In the genomic region with DNA sequence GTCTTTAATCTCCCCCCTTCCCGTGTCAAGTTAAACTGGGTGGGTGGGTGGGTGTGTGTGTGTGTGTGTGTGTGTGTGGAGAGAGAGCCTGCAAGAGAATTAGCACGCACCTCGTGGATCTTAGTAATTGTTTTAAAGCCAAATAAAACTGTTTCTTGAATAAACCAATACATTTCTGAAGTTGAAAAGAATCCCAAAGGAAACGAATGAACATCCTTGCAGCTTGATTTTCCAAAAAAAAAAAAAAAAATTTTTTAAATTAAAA, we compare ENCODE assay signal across 8 cellular contexts. TPM values are rescaled to one million over a fixed set of nuclear protein-coding genes. Genes with fewer than 3 reads are reported as not detected.
A peak's percentile ranks its signal among the peaks of the same experiment; 100 is the strongest.
DNase-seq lines count a peak whose midpoint lies in the region; ATAC-seq and TF ChIP-seq lines count a peak whose summit lies in the region.

No MANE protein-coding gene starts in this region.

- H3K27ac Mint-ChIP-seq in activated T-cell treated with anti-CD3 and anti-CD28 coated beads, Interleukin-2, amount 50 U/mL, for 24 hours: peak overlapping the region; percentile 96

- H3K4me1 ChIP-seq in hepatocyte (ENCODE audit: insufficient read depth): peaks cover 34% of the 10 kb centered on the region
- peaks cover 48% of the 10 kb centered on the region for H3K4me1 ChIP-seq in suprapubic skin

- TF ChIP-seq POLR2A in suprapubic skin (IDR thresholded peaks at IDR 0.05): no peak

- ATAC-seq in HG03439 (IDR thresholded peaks at IDR 0.05; ENCODE audit: unreplicated experiment) (no peak), HG03378 (IDR thresholded peaks at IDR 0.05; ENCODE audit: unreplicated experiment) (no peak), GM18517 (IDR thresholded peaks at IDR 0.05; ENCODE audit: unreplicated experiment) (no peak)

- no peaks in the 10 kb centered on the region for H3K27me3 Mint-ChIP-seq in activated T-cell treated with anti-CD3 and anti-CD28 coated beads, Interleukin-2, amount 50 U/mL, for 24 hours

- H3K9me3 ChIP-seq in WERI-Rb-1 (ENCODE audit: severe bottlenecking) (no peaks in the 10 kb centered on the region), hepatocyte (ENCODE audit: low read depth) (no peaks in the 10 kb centered on the region), suprapubic skin (no peaks in the 10 kb centered on the region)

- peaks cover 42% of the 10 kb centered on the region for H3K4me1 Mint-ChIP-seq in activated T-cell treated with anti-CD3 and anti-CD28 coated beads, Interleukin-2, amount 50 U/mL, for 24 hours (ENCODE audit: low read depth)

- H3K79me2 ChIP-seq in hepatocyte: peaks cover 59% of the 10 kb centered on the region

- H4K20me1 ChIP-seq in hepatocyte (ENCODE audit: insufficient read depth, poor library complexity, severe bottlenecking): no peaks in the 10 kb centered on the region

- no peaks in the 10 kb centered on the region for H3K9me3 Mint-ChIP-seq in activated T-cell treated with anti-CD3 and anti-CD28 coated beads, Interleukin-2, amount 50 U/mL, for 24 hours

- H2AFZ ChIP-seq in hepatocyte: peak overlapping the region; percentile 19

- peaks cover 7% of the 10 kb centered on the region for H3K36me3 ChIP-seq in WERI-Rb-1
- no peaks in the 10 kb centered on the region for H3K36me3 ChIP-seq in hepatocyte (replicated peaks; ENCODE audit: insufficient read depth, low read depth)
- H3K36me3 ChIP-seq in suprapubic skin: no peaks in the 10 kb centered on the region

- no peak for TF ChIP-seq EP300 in suprapubic skin (IDR thresholded peaks at IDR 0.05)

- H3K27ac ChIP-seq in WERI-Rb-1 (peak overlapping the region; percentile 99), hepatocyte (peak overlapping the region; percentile 100), suprapubic skin (peak overlapping the region; percentile 100)

- peak overlapping the region; percentile 97 for H3K4me3 ChIP-seq in WERI-Rb-1 (ENCODE audit: low read depth, low read length)
- peak overlapping the region; percentile 58 for H3K4me3 ChIP-seq in hepatocyte
- H3K4me3 ChIP-seq in suprapubic skin: peak overlapping the region; percentile 97

- peaks cover 28% of the 10 kb centered on the region for H3K36me3 Mint-ChIP-seq in activated T-cell treated with anti-CD3 and anti-CD28 coated beads, Interleukin-2, amount 50 U/mL, for 24 hours (ENCODE audit: low read depth)

- DNase-seq in activated T-cell treated with anti-CD3 and anti-CD28 coated beads, Interleukin-2, amount 50 U/mL, for 24 hours: no peak
- no peak for DNase-seq in activated T-cell treated with anti-CD3 and anti-CD28 coated beads, Interleukin-2, amount 50 U/mL, for 48 hours
- DNase-seq in WERI-Rb-1 (no peak), hepatocyte (ENCODE audit: low spot score) (no peak), suprapubic skin (ENCODE audit: low spot score in 2 of 2) (no peak)

- no peaks in the 10 kb centered on the region for H3K9me2 ChIP-seq in hepatocyte (replicated peaks; ENCODE audit: insufficient read depth)

- H3K27me3 ChIP-seq in WERI-Rb-1 (ENCODE audit: insufficient read depth, low read depth, severe bottlenecking) (no peaks in the 10 kb centered on the region), hepatocyte (no peaks in the 10 kb centered on the region), suprapubic skin (no peaks in the 10 kb centered on the region)

- H3K4me2 ChIP-seq in hepatocyte: peak overlapping the region; percentile 84

- TF ChIP-seq CTCF in WERI-Rb-1 (IDR thresholded peaks at IDR 0.05; ENCODE audit: low read depth, low read length) (no peak), hepatocyte (IDR thresholded peaks at IDR 0.05; ENCODE audit: poor library complexity) (no peak), suprapubic skin (IDR thresholded peaks at IDR 0.05) (no peak)

- 7% methylated on average over 4 of the region's 4 CpGs for WGBS in hepatocyte (ENCODE audit: low lambda C conversion rate, missing lambda C conversion rate)
- 0% methylated on average over 4 of the region's 4 CpGs for WGBS in suprapubic skin

- H3K4me3 Mint-ChIP-seq in activated T-cell treated with anti-CD3 and anti-CD28 coated beads, Interleukin-2, amount 50 U/mL, for 24 hours: peak overlapping the region; percentile 95

RNA-seq across cellular contexts. Expression of a gene that starts 0.4 kb away (rescaled TPM):
- 6.3 and 8.1 TPM in 2 replicates for total RNA-seq in hepatocyte
- polyA plus RNA-seq in hepatocyte: 2.1 and 3.1 TPM in 2 replicates
- 10 to 100 TPM; 20.7 to 28.2 (median 25.4) TPM for total RNA-seq in suprapubic skin

RNA-seq across cellular contexts. Expression of a gene that starts 35.6 kb away (rescaled TPM):
- total RNA-seq in hepatocyte (28.9 and 30.2 TPM in 2 replicates), suprapubic skin (10 to 100 TPM; 25.6 to 51.9 (median 30.2) TPM)
- polyA plus RNA-seq in hepatocyte: 22.1 and 31.5 TPM in 2 replicates

RNA-seq across cellular contexts. Expression of a gene that starts 59.1 kb away (rescaled TPM):
- total RNA-seq in hepatocyte (not detected in 2 replicates), suprapubic skin (under 1 TPM in 1 of 4 donors, not detected in 3; 0.38 TPM)
- not detected in 2 replicates for polyA plus RNA-seq in hepatocyte
